ENCODE assay signal across 14 cellular contexts in the genomic region with DNA sequence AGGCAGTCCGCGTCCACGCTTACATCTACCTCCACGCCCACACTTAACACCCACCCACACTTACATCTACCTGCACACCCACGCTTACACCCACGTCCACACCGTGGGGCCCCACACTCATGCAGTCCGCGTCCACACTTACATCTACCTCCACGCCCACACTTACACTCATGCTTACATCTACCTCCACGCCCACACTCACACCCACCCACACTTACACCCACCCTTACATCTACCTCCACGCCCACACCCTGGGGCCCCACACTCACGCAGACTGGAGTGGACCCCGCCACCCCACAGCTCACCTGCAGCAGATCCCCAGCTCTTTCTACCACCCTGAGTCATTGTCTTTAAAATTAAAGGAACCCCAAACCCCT. TPM values are rescaled to one million over a fixed set of nuclear protein-coding genes. Genes with fewer than 3 reads are reported as not detected.
A peak's percentile ranks its signal among the peaks of the same experiment; 100 is the strongest.
DNase-seq lines count a peak whose midpoint lies in the region; ATAC-seq and TF ChIP-seq lines count a peak whose summit lies in the region.
"Had no signal": no experiment of that assay in that cellular context is flagged by ENCODE, and none has a peak within 500 bp of the region (broad histone marks: within the 10 kb centered on the region; RNA-seq: fewer than 3 reads in every experiment).

No MANE protein-coding gene starts in this region.

- TF ChIP-seq CTCF in right atrium auricular region (IDR thresholded peaks at IDR 0.05) (no peak), epithelial cell of esophagus (IDR thresholded peaks at IDR 0.05; ENCODE audit: insufficient read depth, low read depth, low read length, missing control alignments) (no peak), spleen (IDR thresholded peaks at IDR 0.05 in 8 of 11, conservative IDR thresholded peaks at IDR 0.05 in 3 of 11) (no peak), upper lobe of right lung (IDR thresholded peaks at IDR 0.05) (no peak)

- H3K27me3 ChIP-seq in right atrium auricular region (no peaks in the 10 kb centered on the region), spleen (replicated peaks in 1 of 7) (no peaks in the 10 kb centered on the region), upper lobe of right lung (no peaks in the 10 kb centered on the region)
- H3K27me3 ChIP-seq: ovary, SJSA1 had no signal

- intact Hi-C loops in Right ventricle myocardium inferior (cut with DNase I): no loop called here
- intact Hi-C loops in spleen (cut with DNase I; ENCODE audit: low total_unique reads): no loop called here
- intact Hi-C loops in upper lobe of right lung (cut with DNase I): no loop called here

- H3K4me3 ChIP-seq in right atrium auricular region: no peak overlapping the region
- H3K4me3 ChIP-seq in epithelial cell of esophagus (ENCODE audit: low read length): no peak overlapping the region
- no peak overlapping the region for H3K4me3 ChIP-seq in spleen
- no peak overlapping the region for H3K4me3 ChIP-seq in upper lobe of right lung
- H3K4me3 ChIP-seq: ovary, SJSA1 had no signal

- 56 to 86% (median 83%) methylated on average over 5 to 14 of the region's 14 CpGs for WGBS in spleen, 5 donors

- H3K27ac ChIP-seq in right atrium auricular region (no peak overlapping the region), spleen (no peak overlapping the region), upper lobe of right lung (no peak overlapping the region)
- H3K27ac ChIP-seq: ovary, SJSA1 had no signal

- DNase-seq in Right ventricle myocardium inferior (ENCODE audit: missing footprints): peak; percentile 23
- DNase-seq in right atrium auricular region (ENCODE audit: low spot score): no peak
- peak; percentile 39 for DNase-seq in epithelial cell of esophagus (ENCODE audit: low read depth)
- DNase-seq in spleen: peak; percentile 61
- peak; percentile 46 for DNase-seq in upper lobe of right lung
- DNase-seq: AML-193; central memory CD4-positive, alpha-beta T cell; GF-D8; NCI-H446 had no signal

- no peak for ATAC-seq in Right ventricle myocardium inferior
- ATAC-seq in upper lobe of right lung: peak; percentile 40
- ATAC-seq in GM19397 (IDR thresholded peaks at IDR 0.05; ENCODE audit: unreplicated experiment): no peak
- ATAC-seq in GM21786 (IDR thresholded peaks at IDR 0.05; ENCODE audit: unreplicated experiment): no peak
- ATAC-seq in HG03025 (IDR thresholded peaks at IDR 0.05; ENCODE audit: low FRiP score, unreplicated experiment): no peak

- TF ChIP-seq POLR2A in spleen (IDR thresholded peaks at IDR 0.05): no peak

- no peaks in the 10 kb centered on the region for H3K4me1 ChIP-seq in right atrium auricular region
- peaks cover 0 to 18% (median 9%) of the 10 kb centered on the region in 6 donors for H3K4me1 ChIP-seq in spleen
- H3K4me1 ChIP-seq in upper lobe of right lung: no peaks in the 10 kb centered on the region
- H3K4me1 ChIP-seq: SJSA1 had no signal

- peaks cover 6% of the 10 kb centered on the region for H3K36me3 ChIP-seq in right atrium auricular region
- H3K36me3 ChIP-seq in spleen: peaks cover 0 to 66% (median 10%) of the 10 kb centered on the region in 6 donors
- H3K36me3 ChIP-seq in upper lobe of right lung: peaks cover 6% of the 10 kb centered on the region
- H3K36me3 ChIP-seq: ovary, SJSA1 had no signal

- no peaks in the 10 kb centered on the region for H3K9me3 ChIP-seq in right atrium auricular region
- peaks cover 0 to 4% (median 0%) of the 10 kb centered on the region in 8 donors for H3K9me3 ChIP-seq in spleen
- H3K9me3 ChIP-seq in upper lobe of right lung: no peaks in the 10 kb centered on the region
- H3K9me3 ChIP-seq: ovary, SJSA1 had no signal

RNA-seq across cellular contexts. Expression of gene PWWP2B, which starts 32.4 kb away (rescaled TPM):
- total RNA-seq in Right ventricle myocardium inferior (22.3 TPM), right atrium auricular region (1 to 10 TPM; 7.7 to 8.1 TPM), spleen (10 to 100 TPM; 24.8 to 41.7 (median 28.1) TPM), upper lobe of right lung (26.0 TPM)
- 10 to 100 TPM; 22.5 to 50.0 (median 27.8) TPM for polyA plus RNA-seq in spleen

RNA-seq across cellular contexts. Expression of gene LRRC27, which starts 32.6 kb away (rescaled TPM):
- total RNA-seq in Right ventricle myocardium inferior: 4.2 TPM
- 1 to 10 TPM; 2.6 to 4.6 TPM for total RNA-seq in right atrium auricular region
- 10 to 100 TPM; 11.9 to 29.9 (median 19.4) TPM for total RNA-seq in spleen
- polyA plus RNA-seq in spleen: 10 to 100 TPM in 1 of 3 donors, 1 to 10 TPM in 2; 6.1 to 13.0 (median 8.5) TPM
- total RNA-seq in upper lobe of right lung: 6.3 TPM

RNA-seq across cellular contexts. Expression of gene STK32C, which starts 56.8 kb away (rescaled TPM):
- 7.0 TPM for total RNA-seq in Right ventricle myocardium inferior
- 1 to 10 TPM; 2.6 to 3.7 TPM for total RNA-seq in right atrium auricular region
- total RNA-seq in spleen: 10 to 100 TPM in 6 of 7 donors, 1 to 10 TPM in 1; 9.6 to 27.8 (median 15.4) TPM
- polyA plus RNA-seq in spleen: 10 to 100 TPM; 13.2 to 23.8 (median 16.0) TPM
- 13.2 TPM for total RNA-seq in upper lobe of right lung
